30 cellular contexts compared by ENCODE assay signal in genomic region chr6:4067673-4068072, GRCh38. TPM values are rescaled to one million over a fixed set of nuclear protein-coding genes. Genes with fewer than 3 reads are reported as not detected.
"Had no signal": no experiment of that assay in that cellular context is flagged by ENCODE, and none has a peak within 500 bp of the region (broad histone marks: within the 10 kb centered on the region; RNA-seq: fewer than 3 reads in every experiment).

No MANE protein-coding gene starts in this region.

- H3K4me3 ChIP-seq: adrenal gland, left ventricle myocardium inferior, SJCRH30, thyroid gland had no signal

- H3K4me1 ChIP-seq: adrenal gland, foreskin keratinocyte, left ventricle myocardium inferior, SJCRH30, thyroid gland had no signal

- H3K4me3 Mint-ChIP-seq: activated CD4-positive, alpha-beta memory T cell treated with anti-CD3 and anti-CD28 coated beads, Interleukin-2, amount 10 ng/mL, durations not matched to agents 7 days and 5 days; activated CD4-positive, alpha-beta T cell treated with anti-CD3 and anti-CD28 coated beads for 36 hours; activated CD8-positive, alpha-beta memory T cell treated with anti-CD3 and anti-CD28 coated beads, Interleukin-2, amount 10 ng/mL, durations not matched to agents 7 days and 5 days; activated naive CD4-positive, alpha-beta T cell treated with anti-CD3 and anti-CD28 coated beads for 36 hours; nephron progenitor cell; WTC11 had no signal

- H3K27ac ChIP-seq: adrenal gland, epithelial cell of prostate, foreskin keratinocyte, left ventricle myocardium inferior, SJCRH30, thyroid gland had no signal

- H3K27me3 Mint-ChIP-seq: activated CD4-positive, alpha-beta memory T cell treated with anti-CD3 and anti-CD28 coated beads, Interleukin-2, amount 10 ng/mL, durations not matched to agents 7 days and 5 days; activated CD4-positive, alpha-beta T cell treated with anti-CD3 and anti-CD28 coated beads for 36 hours; activated CD8-positive, alpha-beta memory T cell treated with anti-CD3 and anti-CD28 coated beads, Interleukin-2, amount 10 ng/mL, durations not matched to agents 7 days and 5 days had no signal

- DNase-seq: activated CD4-positive, alpha-beta memory T cell treated with anti-CD3 and anti-CD28 coated beads, Interleukin-2, amount 10 ng/mL, durations not matched to agents 7 days and 5 days; activated CD4-positive, alpha-beta T cell treated with anti-CD3 and anti-CD28 coated beads for 36 hours; activated CD8-positive, alpha-beta memory T cell treated with anti-CD3 and anti-CD28 coated beads, Interleukin-2, amount 10 ng/mL, durations not matched to agents 7 days and 5 days; activated naive CD4-positive, alpha-beta T cell treated with anti-CD3 and anti-CD28 coated beads for 36 hours; activated T-cell treated with anti-CD3 and anti-CD28 coated beads, Interleukin-2, amount 50 U/mL, for 1 hour; adrenal gland; cerebellar nuclear complex; dermis blood vessel endothelial cell; foreskin keratinocyte; hypothalamus; islet precursor cell; left ventricle myocardium inferior; mammary epithelial cell; nephron progenitor cell; occipital lobe; posterior cingulate gyrus; SJCRH30; stimulated activated CD4-positive, alpha-beta T cell treated with anti-CD3 and anti-CD28 coated beads, Interleukin-12 subunit alpha, Interleukin-12 subunit beta, amount 100 ng/mL, for 4 hours; stimulated activated CD4-positive, alpha-beta T cell treated with anti-CD3 and anti-CD28 coated beads, Interleukin-1b, Interleukin-23, amount 100 ng/mL, for 48 hours; stimulated activated CD8-positive, alpha-beta memory T cell treated with anti-CD3 and anti-CD28 coated beads, Interleukin-4, amount 100 ng/mL, for 48 hours; stimulated activated naive CD4-positive, alpha-beta T cell treated with Interleukin-2 at 50 U/mL for 16 hours; T-helper 2 cell; thyroid gland had no signal

- H3K27me3 ChIP-seq: adrenal gland, foreskin keratinocyte, SJCRH30, thyroid gland had no signal

- FAIRE-seq: bronchial epithelial cell had no signal

- H3K9me3 Mint-ChIP-seq: activated CD4-positive, alpha-beta memory T cell treated with anti-CD3 and anti-CD28 coated beads, Interleukin-2, amount 10 ng/mL, durations not matched to agents 7 days and 5 days; activated naive CD4-positive, alpha-beta T cell treated with anti-CD3 and anti-CD28 coated beads for 36 hours; activated T-helper 2 cell treated with anti-CD3 and anti-CD28 coated beads, Interferon-gamma antibody, Interleukin-2, Interleukin-4, amounts not matched to agents 10 μg/mL and 5 μg/mL and 100 μg/mL, durations not matched to agents 14 hours and 24 hours and 36 hours; nephron progenitor cell; WTC11 had no signal

- ATAC-seq: activated CD4-positive, alpha-beta T cell treated with anti-CD3 and anti-CD28 coated beads for 36 hours; activated CD8-positive, alpha-beta memory T cell treated with anti-CD3 and anti-CD28 coated beads, Interleukin-2, amount 10 ng/mL, durations not matched to agents 7 days and 5 days; foreskin keratinocyte; WTC11 had no signal

- H3K9me3 ChIP-seq: adrenal gland, left ventricle myocardium inferior, SJCRH30, thyroid gland had no signal

- H3K27ac Mint-ChIP-seq: activated CD4-positive, alpha-beta memory T cell treated with anti-CD3 and anti-CD28 coated beads, Interleukin-2, amount 10 ng/mL, durations not matched to agents 7 days and 5 days; activated CD4-positive, alpha-beta T cell treated with anti-CD3 and anti-CD28 coated beads for 36 hours; activated CD8-positive, alpha-beta memory T cell treated with anti-CD3 and anti-CD28 coated beads, Interleukin-2, amount 10 ng/mL, durations not matched to agents 7 days and 5 days; activated naive CD4-positive, alpha-beta T cell treated with anti-CD3 and anti-CD28 coated beads for 36 hours; activated T-helper 2 cell treated with anti-CD3 and anti-CD28 coated beads, Interferon-gamma antibody, Interleukin-2, Interleukin-4, amounts not matched to agents 10 μg/mL and 5 μg/mL and 100 μg/mL, durations not matched to agents 14 hours and 24 hours and 36 hours; nephron progenitor cell; WTC11 had no signal

- H3K4me1 Mint-ChIP-seq: activated CD4-positive, alpha-beta T cell treated with anti-CD3 and anti-CD28 coated beads for 36 hours; activated CD8-positive, alpha-beta memory T cell treated with anti-CD3 and anti-CD28 coated beads, Interleukin-2, amount 10 ng/mL, durations not matched to agents 7 days and 5 days; nephron progenitor cell had no signal

RNA-seq across cellular contexts. Expression of gene FAM217A, which starts 11.3 kb away (rescaled TPM):
- total RNA-seq: activated CD4-positive, alpha-beta memory T cell treated with anti-CD3 and anti-CD28 coated beads, Interleukin-2, amount 10 ng/mL, durations not matched to agents 7 days and 5 days; activated CD4-positive, alpha-beta T cell treated with anti-CD3 and anti-CD28 coated beads for 36 hours; activated CD8-positive, alpha-beta memory T cell treated with anti-CD3 and anti-CD28 coated beads, Interleukin-2, amount 10 ng/mL, durations not matched to agents 7 days and 5 days; activated naive CD4-positive, alpha-beta T cell treated with anti-CD3 and anti-CD28 coated beads for 36 hours; activated T-helper 2 cell treated with anti-CD3 and anti-CD28 coated beads, Interferon-gamma antibody, Interleukin-2, Interleukin-4, amounts not matched to agents 10 μg/mL and 5 μg/mL and 100 μg/mL, durations not matched to agents 14 hours and 24 hours and 36 hours; adrenal gland; bronchial epithelial cell; dermis blood vessel endothelial cell; fibroblast of lung; foreskin keratinocyte; left ventricle myocardium inferior; mammary epithelial cell; occipital lobe; SJCRH30; subcutaneous adipose tissue; urinary bladder; WTC11 had no signal
- polyA plus RNA-seq: adrenal gland, fibroblast of lung, foreskin keratinocyte, mammary epithelial cell, urinary bladder had no signal
